Comparison of ENCODE assay signal across 12 cellular contexts in genomic region chr1:154784416-154784815, GRCh38.
DNase-seq lines count a peak whose midpoint lies in the region; ATAC-seq and TF ChIP-seq lines count a peak whose summit lies in the region.
"Had no signal": no experiment of that assay in that cellular context is flagged by ENCODE, and none has a peak within 500 bp of the region (broad histone marks: within the 10 kb centered on the region; RNA-seq: fewer than 3 reads in every experiment).

No MANE protein-coding gene starts in this region.

- H3K27me3 ChIP-seq in CD4-positive, CD25-positive, alpha-beta regulatory T cell (ENCODE audit: control insufficient read depth, insufficient read depth, low read length), result no peaks in the 10 kb centered on the region
- H3K27me3 ChIP-seq in breast epithelium, result no peaks in the 10 kb centered on the region
- H3K27me3 ChIP-seq: BE2C had no signal

- intact Hi-C loops in breast epithelium (cut with DNase I; ENCODE audit: low total_unique reads), result no loop called here

- ATAC-seq in CD4-positive, CD25-positive, alpha-beta regulatory T cell (ENCODE audit: low read depth in 2 of 2), result peak; percentile 12 to 25
- ATAC-seq in activated T-helper 17 cell treated with anti-CD3 and anti-CD28 coated beads, Interleukin-2, amount 50 U/mL, for 72 hours (replicated peaks), result no peak
- ATAC-seq in naive thymus-derived CD8-positive, alpha-beta T cell, result peak; percentile 3 to 17
- ATAC-seq in HG02571 (IDR thresholded peaks at IDR 0.05; ENCODE audit: unreplicated experiment), result no peak

- TF ChIP-seq CTCF in GM12875 (IDR thresholded peaks at IDR 0.05; ENCODE audit: borderline replicate concordance, insufficient read depth, low read depth, low read length), result no peak
- no peak for TF ChIP-seq CTCF in breast epithelium (IDR thresholded peaks at IDR 0.05)

- H3K36me3 ChIP-seq in CD4-positive, CD25-positive, alpha-beta regulatory T cell (ENCODE audit: control insufficient read depth, insufficient read depth, low read length), result no peaks in the 10 kb centered on the region
- H3K36me3 ChIP-seq in breast epithelium, result no peaks in the 10 kb centered on the region
- H3K36me3 ChIP-seq: BE2C had no signal

- H3K4me3 ChIP-seq in CD4-positive, CD25-positive, alpha-beta regulatory T cell (ENCODE audit: low read depth, low read length), result no peak overlapping the region
- H3K4me3 ChIP-seq in GM12875 (ENCODE audit: low read depth, low read length), result peak overlapping the region; percentile 2
- no peak overlapping the region for H3K4me3 ChIP-seq in breast epithelium

- H3K27ac Mint-ChIP-seq in CD4-positive, CD25-positive, alpha-beta regulatory T cell, result peak overlapping the region; percentile 90 to 97 (median 92)
- H3K27ac Mint-ChIP-seq in activated T-helper 17 cell treated with anti-CD3 and anti-CD28 coated beads, Interleukin-2, amount 50 U/mL, for 72 hours, result peak overlapping the region; percentile 89
- peak overlapping the region; percentile 88 to 99 (median 96) for H3K27ac Mint-ChIP-seq in naive thymus-derived CD8-positive, alpha-beta T cell
- H3K27ac Mint-ChIP-seq: IgD-negative memory B cell had no signal

- no peaks in the 10 kb centered on the region for H3K36me3 Mint-ChIP-seq in CD4-positive, CD25-positive, alpha-beta regulatory T cell
- no peaks in the 10 kb centered on the region for H3K36me3 Mint-ChIP-seq in activated T-helper 17 cell treated with anti-CD3 and anti-CD28 coated beads, Interleukin-2, amount 50 U/mL, for 72 hours (ENCODE audit: low read depth)
- peaks cover 0 to under 1% (median 0%) of the 10 kb centered on the region in 3 donors for H3K36me3 Mint-ChIP-seq in naive thymus-derived CD8-positive, alpha-beta T cell
- H3K36me3 Mint-ChIP-seq: IgD-negative memory B cell had no signal

- no peak for DNase-seq in CD4-positive, CD25-positive, alpha-beta regulatory T cell
- no peak for DNase-seq in naive thymus-derived CD8-positive, alpha-beta T cell
- no peak for DNase-seq in epidermal melanocyte (ENCODE audit: insufficient read length, low spot score)
- DNase-seq in breast epithelium (ENCODE audit: low spot score in 2 of 2), result no peak
- no peak for DNase-seq in SIG-M5 (lab: John Stamatoyannopoulos, UW)
- DNase-seq: BE2C, NCI-H1105 treated with DMSO at 0.1 percent for 48 hours had no signal

- no peaks in the 10 kb centered on the region for H3K9me3 ChIP-seq in CD4-positive, CD25-positive, alpha-beta regulatory T cell (ENCODE audit: control insufficient read depth in 2 of 2, low read length in 2 of 2)
- no peaks in the 10 kb centered on the region for H3K9me3 ChIP-seq in breast epithelium
- H3K9me3 ChIP-seq: BE2C had no signal

- H3K9me3 Mint-ChIP-seq in CD4-positive, CD25-positive, alpha-beta regulatory T cell, result no peaks in the 10 kb centered on the region
- no peaks in the 10 kb centered on the region for H3K9me3 Mint-ChIP-seq in activated T-helper 17 cell treated with anti-CD3 and anti-CD28 coated beads, Interleukin-2, amount 50 U/mL, for 72 hours
- H3K9me3 Mint-ChIP-seq in naive thymus-derived CD8-positive, alpha-beta T cell, result no peaks in the 10 kb centered on the region
- H3K9me3 Mint-ChIP-seq: IgD-negative memory B cell had no signal

- no peaks in the 10 kb centered on the region for H3K27me3 Mint-ChIP-seq in CD4-positive, CD25-positive, alpha-beta regulatory T cell
- H3K27me3 Mint-ChIP-seq in activated T-helper 17 cell treated with anti-CD3 and anti-CD28 coated beads, Interleukin-2, amount 50 U/mL, for 72 hours, result no peaks in the 10 kb centered on the region
- H3K27me3 Mint-ChIP-seq in naive thymus-derived CD8-positive, alpha-beta T cell, result no peaks in the 10 kb centered on the region

- POLR2A ChIA-PET in naive thymus-derived CD8-positive, alpha-beta T cell (lab: Charles Lee), result interaction anchor here (0.7 to 0.9 kb wide), 2 partner anchors 10 to 228 kb away, joined by 3 read pairs; no protein-coding TSS in a partner anchor

- peak overlapping the region in 3 of 4 donors; percentile 9 to 66 (median 59) for H3K4me3 Mint-ChIP-seq in CD4-positive, CD25-positive, alpha-beta regulatory T cell
- peak overlapping the region; percentile 56 for H3K4me3 Mint-ChIP-seq in activated T-helper 17 cell treated with anti-CD3 and anti-CD28 coated beads, Interleukin-2, amount 50 U/mL, for 72 hours
- H3K4me3 Mint-ChIP-seq in naive thymus-derived CD8-positive, alpha-beta T cell, result peak overlapping the region; percentile 26 to 81 (median 70)

- H3K4me1 ChIP-seq in CD4-positive, CD25-positive, alpha-beta regulatory T cell (ENCODE audit: control insufficient read depth, insufficient read depth, low read length, poor library complexity, severe bottlenecking), result peaks cover 21% of the 10 kb centered on the region
- no peaks in the 10 kb centered on the region for H3K4me1 ChIP-seq in breast epithelium

- peaks cover 5 to 38% (median 15%) of the 10 kb centered on the region in 4 donors for H3K4me1 Mint-ChIP-seq in CD4-positive, CD25-positive, alpha-beta regulatory T cell
- H3K4me1 Mint-ChIP-seq in activated T-helper 17 cell treated with anti-CD3 and anti-CD28 coated beads, Interleukin-2, amount 50 U/mL, for 72 hours, result peaks cover 15% of the 10 kb centered on the region
- H3K4me1 Mint-ChIP-seq in naive thymus-derived CD8-positive, alpha-beta T cell, result peaks cover 24 to 47% (median 38%) of the 10 kb centered on the region in 4 donors

- peak overlapping the region; percentile 60 for H3K27ac ChIP-seq in CD4-positive, CD25-positive, alpha-beta regulatory T cell (ENCODE audit: insufficient read depth, low read length, poor library complexity, severe bottlenecking)
- no peak overlapping the region for H3K27ac ChIP-seq in breast epithelium
- H3K27ac ChIP-seq: epithelial cell of prostate had no signal

- TF ChIP-seq POLR2A in breast epithelium (IDR thresholded peaks at IDR 0.05), result no peak

Comparison
In these comparisons a context has a peak if more than half of its experiments do, and no peak if none do; other contexts are left out.
1. ATAC-seq: peak in CD4-positive, CD25-positive, alpha-beta regulatory T cell (2 of 2) and naive thymus-derived CD8-positive, alpha-beta T cell (2 of 2); none in activated T-helper 17 cell treated with anti-CD3 and anti-CD28 coated beads, Interleukin-2, amount 50 U/mL, for 72 hours (single experiment) and HG02571 (single experiment).
2. Peak in every context shown above with its lines, with median percentiles within 50 percentile points of each other: H3K27ac Mint-ChIP-seq and H3K4me3 Mint-ChIP-seq.